In genomic region chr2:209726311-209726710, GRCh38 we compare ENCODE assay signal across 33 cellular contexts. TPM values are rescaled to one million over a fixed set of nuclear protein-coding genes. Genes with fewer than 3 reads are reported as not detected.
"Had no signal": no experiment of that assay in that cellular context is flagged by ENCODE, and none has a peak within 500 bp of the region (broad histone marks: within the 10 kb centered on the region; RNA-seq: fewer than 3 reads in every experiment).

No MANE protein-coding gene starts in this region.

- H3K27ac Mint-ChIP-seq: activated CD8-positive, alpha-beta T cell treated with anti-CD3 and anti-CD28 coated beads, Interleukin-2, amount 10 ng/mL, durations not matched to agents 7 days and 5 days; activated naive CD4-positive, alpha-beta T cell treated with anti-CD3 and anti-CD28 coated beads, Interleukin-2, amount 50 U/mL, for 24 hours; activated naive CD8-positive, alpha-beta T cell treated with anti-CD3 and anti-CD28 coated beads, Interleukin-2, amount 10 ng/mL, durations not matched to agents 7 days and 5 days; activated T-cell treated with anti-CD3 and anti-CD28 coated beads, Interleukin-2, amount 50 U/mL, for 24 hours; activated T-helper 2 cell treated with anti-CD3 and anti-CD28 coated beads, Interferon-gamma antibody, Interleukin-2, Interleukin-4, amounts not matched to agents 10 μg/mL and 5 μg/mL and 100 μg/mL, durations not matched to agents 14 hours and 24 hours and 36 hours had no signal

- H3K4me1 ChIP-seq: ascending aorta had no signal

- H3K27me3 Mint-ChIP-seq: activated naive CD4-positive, alpha-beta T cell treated with anti-CD3 and anti-CD28 coated beads, Interleukin-2, amount 50 U/mL, for 24 hours; activated naive CD8-positive, alpha-beta T cell treated with anti-CD3 and anti-CD28 coated beads, Interleukin-2, amount 10 ng/mL, durations not matched to agents 7 days and 5 days; activated T-cell treated with anti-CD3 and anti-CD28 coated beads, Interleukin-2, amount 50 U/mL, for 24 hours had no signal

- ATAC-seq: activated CD8-positive, alpha-beta T cell treated with anti-CD3 and anti-CD28 coated beads, Interleukin-2, amount 10 ng/mL, durations not matched to agents 7 days and 5 days; Panc1; Right ventricle myocardium inferior had no signal

- H3K9me3 ChIP-seq: ascending aorta, MG63 had no signal

- H3K4me1 Mint-ChIP-seq: activated naive CD4-positive, alpha-beta T cell treated with anti-CD3 and anti-CD28 coated beads, Interleukin-2, amount 50 U/mL, for 24 hours; activated naive CD8-positive, alpha-beta T cell treated with anti-CD3 and anti-CD28 coated beads, Interleukin-2, amount 10 ng/mL, durations not matched to agents 7 days and 5 days had no signal

- H3K27me3 ChIP-seq: ascending aorta, MG63 had no signal

- H3K9me3 Mint-ChIP-seq: activated naive CD8-positive, alpha-beta T cell treated with anti-CD3 and anti-CD28 coated beads, Interleukin-2, amount 10 ng/mL, durations not matched to agents 7 days and 5 days; activated T-cell treated with anti-CD3 and anti-CD28 coated beads, Interleukin-2, amount 50 U/mL, for 24 hours; activated T-helper 2 cell treated with anti-CD3 and anti-CD28 coated beads, Interferon-gamma antibody, Interleukin-2, Interleukin-4, amounts not matched to agents 10 μg/mL and 5 μg/mL and 100 μg/mL, durations not matched to agents 14 hours and 24 hours and 36 hours had no signal

- DNase-seq: activated CD4-positive, alpha-beta T cell treated with anti-CD3 and anti-CD28 coated beads for 1 hour; activated CD4-positive, alpha-beta T cell treated with anti-CD3 and anti-CD28 coated beads for 48 hours; activated CD4-positive, alpha-beta T cell treated with anti-CD3 and anti-CD28 coated beads, Interleukin-2, amount 50 U/mL, for 4 hours; activated CD4-positive, CD25-positive, alpha-beta regulatory T cell; activated CD8-positive, alpha-beta T cell treated with anti-CD3 and anti-CD28 coated beads, Interleukin-2, amount 10 ng/mL, durations not matched to agents 7 days and 5 days; activated gamma-delta T cell; activated naive CD4-positive, alpha-beta T cell treated with Interleukin-2 at 50 U/mL for 16 hours; activated naive CD8-positive, alpha-beta T cell treated with anti-CD3 and anti-CD28 coated beads, Interleukin-2, amount 10 ng/mL, durations not matched to agents 7 days and 5 days; activated T-cell treated with anti-CD3 and anti-CD28 coated beads, Interleukin-2, amount 50 U/mL, for 24 hours; amygdala; caudate nucleus; Karpas-422; KBM-7; MG63; NCI-H1048; NCI-H1105 treated with DMSO at 0.1 percent for 48 hours; NCI-H1436; NCI-H1694; NCI-H1930; NCI-H2081 treated with DMSO at 0.1 percent for 48 hours; NCI-H345; NCI-H524 treated with DMSO at 0.1 percent for 48 hours; SW 1271; T-helper 1 cell; T-helper 2 cell; T-helper 9 cell had no signal

- H3K36me3 ChIP-seq: MG63 had no signal

- H3K4me3 ChIP-seq: ascending aorta, MG63 had no signal

- H3K4me3 Mint-ChIP-seq: activated CD8-positive, alpha-beta T cell treated with anti-CD3 and anti-CD28 coated beads, Interleukin-2, amount 10 ng/mL, durations not matched to agents 7 days and 5 days; activated naive CD4-positive, alpha-beta T cell treated with anti-CD3 and anti-CD28 coated beads, Interleukin-2, amount 50 U/mL, for 24 hours; activated naive CD8-positive, alpha-beta T cell treated with anti-CD3 and anti-CD28 coated beads, Interleukin-2, amount 10 ng/mL, durations not matched to agents 7 days and 5 days; activated T-cell treated with anti-CD3 and anti-CD28 coated beads, Interleukin-2, amount 50 U/mL, for 24 hours had no signal

- H3K36me3 Mint-ChIP-seq: activated naive CD4-positive, alpha-beta T cell treated with anti-CD3 and anti-CD28 coated beads, Interleukin-2, amount 50 U/mL, for 24 hours; activated naive CD8-positive, alpha-beta T cell treated with anti-CD3 and anti-CD28 coated beads, Interleukin-2, amount 10 ng/mL, durations not matched to agents 7 days and 5 days had no signal

- H3K27ac ChIP-seq: ascending aorta, VCaP had no signal

RNA-seq across cellular contexts. Expression of gene UNC80, which starts 45.3 kb away (rescaled TPM):
- total RNA-seq: activated CD8-positive, alpha-beta T cell treated with anti-CD3 and anti-CD28 coated beads, Interleukin-2, amount 10 ng/mL, durations not matched to agents 7 days and 5 days; activated naive CD8-positive, alpha-beta T cell treated with anti-CD3 and anti-CD28 coated beads, Interleukin-2, amount 10 ng/mL, durations not matched to agents 7 days and 5 days; activated T-helper 2 cell treated with anti-CD3 and anti-CD28 coated beads, Interferon-gamma antibody, Interleukin-2, Interleukin-4, amounts not matched to agents 10 μg/mL and 5 μg/mL and 100 μg/mL, durations not matched to agents 14 hours and 24 hours and 36 hours; NCI-H460; Right ventricle myocardium inferior had no signal
